14 cellular contexts compared by ENCODE assay signal in genomic region chr7:100287191-100287969, GRCh38. TPM values are rescaled to one million over a fixed set of nuclear protein-coding genes. Genes with fewer than 3 reads are reported as not detected.
"Had no signal": no experiment of that assay in that cellular context is flagged by ENCODE, and none has a peak within 500 bp of the region (broad histone marks: within the 10 kb centered on the region; RNA-seq: fewer than 3 reads in every experiment).

No MANE protein-coding gene starts in this region.

RNA-seq across cellular contexts. Expression of gene SPDYE3, which starts 20.1 kb away (rescaled TPM):
- total RNA-seq: natural killer cell, occipital lobe, ovary, progenitor cell of endocrine pancreas, psoas muscle, sciatic nerve, smooth muscle cell, spleen, suprapubic skin, transverse colon, upper lobe of left lung, ureter, vagina had no signal
- polyA plus RNA-seq: neural cell had no signal
